ENCODE assay signal across 8 cellular contexts in genomic region chr10:18659784-18660561, GRCh38. TPM values are rescaled to one million over a fixed set of nuclear protein-coding genes. Genes with fewer than 3 reads are reported as not detected.
DNase-seq lines count a peak whose midpoint lies in the region; ATAC-seq and TF ChIP-seq lines count a peak whose summit lies in the region.

No MANE protein-coding gene starts in this region.

- H3K36me3 Mint-ChIP-seq in CD8-positive, alpha-beta T cell, result peaks cover 25% of the 10 kb centered on the region

- peak overlapping the region; percentile 90 for H3K27ac ChIP-seq in CD8-positive, alpha-beta T cell (ENCODE audit: low read depth, low read length)
- H3K27ac ChIP-seq in tibial nerve, result peak overlapping the region; percentile 91 to 99 (median 96)

- ATAC-seq in CD8-positive, alpha-beta T cell, result peak; percentile 10
- ATAC-seq in GM18909 (IDR thresholded peaks at IDR 0.05; ENCODE audit: poor library complexity, unreplicated experiment) (peak; percentile 21), HG03097 (IDR thresholded peaks at IDR 0.05; ENCODE audit: low FRiP score, unreplicated experiment) (peak; percentile 9)

- TF ChIP-seq POLR2A in lower leg skin (IDR thresholded peaks at IDR 0.05), result no peak
- no peak for TF ChIP-seq POLR2A in tibial nerve (IDR thresholded peaks at IDR 0.05)

- peaks cover 61% of the 10 kb centered on the region for H3K4me1 Mint-ChIP-seq in CD8-positive, alpha-beta T cell (ENCODE audit: low read depth)

- H3K27me3 ChIP-seq in CD8-positive, alpha-beta T cell (ENCODE audit: insufficient read depth, low read length), result no peaks in the 10 kb centered on the region
- H3K27me3 ChIP-seq in tibial nerve, result no peaks in the 10 kb centered on the region

- peak overlapping the region; percentile 99 for H3K27ac Mint-ChIP-seq in CD8-positive, alpha-beta T cell

- no peaks in the 10 kb centered on the region for H3K36me3 ChIP-seq in CD8-positive, alpha-beta T cell (ENCODE audit: insufficient read depth, low read length)
- H3K36me3 ChIP-seq in tibial nerve, result no peaks in the 10 kb centered on the region

- no peak for TF ChIP-seq CTCF in CD8-positive, alpha-beta T cell (IDR thresholded peaks at IDR 0.05)
- TF ChIP-seq CTCF in choroid plexus epithelial cell (conservative IDR thresholded peaks at IDR 0.05; ENCODE audit: low read depth, low read length) (no peak), lower leg skin (IDR thresholded peaks at IDR 0.05) (no peak), tibial nerve (IDR thresholded peaks at IDR 0.05) (no peak)

- POLR2A ChIA-PET in CD8-positive, alpha-beta T cell (lab: Charles Lee), result interaction anchor here (0.8 to 1.0 kb wide), 2 partner anchors 10 to 62 kb away, joined by 4 read pairs; no protein-coding TSS in a partner anchor

- H3K9me3 ChIP-seq in CD8-positive, alpha-beta T cell (ENCODE audit: low read length), result no peaks in the 10 kb centered on the region
- no peaks in the 10 kb centered on the region for H3K9me3 ChIP-seq in tibial nerve

- TF ChIP-seq EP300 in tibial nerve (IDR thresholded peaks at IDR 0.05), result no peak

- H3K27me3 Mint-ChIP-seq in CD8-positive, alpha-beta T cell (ENCODE audit: low read depth), result no peaks in the 10 kb centered on the region

- DNase-seq in CD8-positive, alpha-beta T cell, result no peak
- DNase-seq in NOMO-1 treated with DMSO at 0.1 percent for 48 hours (lab: John Stamatoyannopoulos, UW; ENCODE audit: unreplicated experiment), result peak; percentile 23
- DNase-seq in choroid plexus epithelial cell (ENCODE audit: low read depth), result peak; percentile 51
- DNase-seq in lower leg skin (ENCODE audit: low spot score in 2 of 2), result no peak
- no peak for DNase-seq in tibial nerve (ENCODE audit: low spot score in 2 of 2)
- DNase-seq in NCI-H226, result no peak

- H3K4me3 ChIP-seq in CD8-positive, alpha-beta T cell (ENCODE audit: low read depth, low read length), result peak overlapping the region; percentile 98
- H3K4me3 ChIP-seq in choroid plexus epithelial cell (ENCODE audit: low read depth, low read length) (peak overlapping the region; percentile 95), lower leg skin (ENCODE audit: low read depth, poor library complexity, severe bottlenecking) (peak overlapping the region; percentile 97), tibial nerve (peak overlapping the region; percentile 75 to 97 (median 90))

- intact Hi-C loops in CD8-positive, alpha-beta T cell (cut with DNase I, micrococcal nuclease), result loop anchor here (1.0 to 10.0 kb wide), 9 partner anchors 9 to 1843 kb away; partner anchors contain the start of genes NSUN6 (in 2 of the 2), STAM (in 2 of the 2), RSU1 (in 1 of the 2) and TRDMT1 (in 1 of the 2)
- intact Hi-C loops in lower leg skin (cut with DNase I; ENCODE audit: low total_unique reads), result no loop called here

- CTCF ChIA-PET in CD8-positive, alpha-beta T cell (lab: Charles Lee), result no interaction called here

- H3K4me3 Mint-ChIP-seq in CD8-positive, alpha-beta T cell, result peak overlapping the region; percentile 100

- peaks cover 28% of the 10 kb centered on the region for H3K4me1 ChIP-seq in CD8-positive, alpha-beta T cell (ENCODE audit: insufficient read depth, low read length)
- H3K4me1 ChIP-seq in tibial nerve, result peaks cover 0 to 42% (median 20%) of the 10 kb centered on the region in 4 donors

- WGBS in lower leg skin, 2 donors, result 0 to 1% methylated on average over 25 of the region's 25 CpGs
- WGBS in tibial nerve, 2 donors, result 1% methylated on average over 25 of the region's 25 CpGs

- no peaks in the 10 kb centered on the region for H3K9me3 Mint-ChIP-seq in CD8-positive, alpha-beta T cell

RNA-seq across cellular contexts. Expression of gene ARL5B, which starts 0.7 kb away (rescaled TPM):
- 10 to 100 TPM; 12.2 to 12.4 TPM for total RNA-seq in CD8-positive, alpha-beta T cell
- 10 to 100 TPM; 10.9 to 15.9 (median 14.0) TPM for total RNA-seq in lower leg skin
- total RNA-seq in tibial nerve, result 10 to 100 TPM in 1 of 4 donors, 1 to 10 TPM in 3; 9.4 to 11.1 (median 9.6) TPM

RNA-seq across cellular contexts. Expression of gene NSUN6, which starts 8.6 kb away (rescaled TPM):
- 10 to 100 TPM; 21.8 to 22.4 TPM for total RNA-seq in CD8-positive, alpha-beta T cell
- total RNA-seq in lower leg skin (10 to 100 TPM in 1 of 4 donors, 1 to 10 TPM in 3; 5.9 to 12.8 (median 8.6) TPM), tibial nerve (10 to 100 TPM; 15.6 to 30.6 (median 24.7) TPM)

Comparison
In these comparisons a context has a peak if more than half of its experiments do, and no peak if none do; other contexts are left out.
1. DNase-seq: peak in NOMO-1 treated with DMSO at 0.1 percent for 48 hours (single experiment) and choroid plexus epithelial cell (single experiment); none in CD8-positive, alpha-beta T cell (0 of 7), lower leg skin (0 of 2), tibial nerve (0 of 2) and NCI-H226 (single experiment).
2. Peak in every context shown above with its lines, with median percentiles within 50 percentile points of each other: ATAC-seq and H3K4me3 ChIP-seq.